ENCODE assay signal across 26 cellular contexts in the genomic region with DNA sequence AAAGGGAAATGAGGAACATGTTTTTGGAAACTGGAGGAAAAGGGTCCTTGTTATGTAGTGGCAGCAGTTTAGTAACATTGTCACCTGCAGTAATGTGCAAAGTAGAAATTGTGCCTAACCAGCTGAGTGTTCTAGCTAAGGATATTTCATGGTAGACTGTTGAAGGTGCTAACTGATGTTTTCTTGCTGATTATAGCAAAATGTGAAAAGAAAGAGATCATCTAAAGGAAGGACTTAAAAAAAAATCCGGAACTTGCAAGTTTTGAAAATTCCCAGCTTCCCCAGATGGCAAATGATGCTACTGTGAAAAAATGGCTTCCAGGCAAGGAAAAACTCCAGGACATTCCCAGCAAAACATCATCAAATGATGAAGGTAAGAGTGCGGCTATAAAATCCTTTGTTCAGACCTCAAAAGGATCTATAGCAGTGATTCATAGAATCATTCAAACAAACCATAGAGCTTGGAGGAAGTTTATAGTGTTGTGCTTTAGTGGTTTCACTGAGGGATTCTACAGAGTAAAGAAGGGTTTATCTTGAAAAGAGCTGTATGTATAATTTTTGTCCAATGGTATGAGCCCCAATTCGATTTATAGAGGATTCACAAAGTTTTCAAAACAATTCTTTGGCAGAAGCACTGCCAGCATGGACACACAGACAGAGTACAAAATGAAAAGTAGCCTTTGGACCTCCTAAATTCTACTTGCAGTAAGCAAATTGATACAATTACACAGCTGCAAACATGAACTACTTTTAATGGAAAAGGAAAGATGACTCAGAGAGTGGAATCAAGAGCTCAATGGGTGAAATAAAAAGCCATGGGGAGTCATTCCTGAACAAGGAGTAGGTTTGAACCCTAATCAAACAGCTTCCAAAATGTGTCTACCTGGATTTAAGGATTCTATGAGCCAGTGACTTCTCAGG.
"Had no signal": no experiment of that assay in that cellular context is flagged by ENCODE, and none has a peak within 500 bp of the region (broad histone marks: within the 10 kb centered on the region; RNA-seq: fewer than 3 reads in every experiment).

No MANE protein-coding gene starts in this region.

- DNase-seq: activated CD4-positive, CD25-positive, alpha-beta regulatory T cell treated with anti-CD3 and anti-CD28 coated beads, Interleukin-2, amount 50 U/mL, for 72 hours; activated CD8-positive, alpha-beta memory T cell treated with anti-CD3 and anti-CD28 coated beads for 24 hours; activated CD8-positive, alpha-beta memory T cell treated with anti-CD3 and anti-CD28 coated beads, Interleukin-2, amount 50 U/mL, for 48 hours; activated effector memory CD4-positive, alpha-beta T cell treated with Interleukin-2 at 50 U/mL for 16 hours; activated naive CD4-positive, alpha-beta T cell treated with anti-CD3 and anti-CD28 coated beads, Interleukin-2, amount 10 ng/mL, durations not matched to agents 7 days and 5 days; activated naive CD8-positive, alpha-beta T cell treated with anti-CD3 and anti-CD28 coated beads, Interleukin-2, amount 50 U/mL, for 24 hours; activated T-cell treated with anti-CD3 and anti-CD28 coated beads, Interleukin-2, amount 50 U/mL, for 48 hours; anterior cingulate cortex; gastrocnemius medialis; heart right ventricle; left cardiac atrium; lower lobe of right lung; midbrain; naive B cell; right cardiac atrium; small intestine; stimulated activated CD4-positive, alpha-beta T cell treated with anti-CD3 and anti-CD28 coated beads, Interleukin-4, amount 100 ng/mL, for 1 hour; T1000 had no signal

- H3K4me3 Mint-ChIP-seq: activated naive CD4-positive, alpha-beta T cell treated with anti-CD3 and anti-CD28 coated beads, Interleukin-2, amount 10 ng/mL, durations not matched to agents 7 days and 5 days; activated naive CD8-positive, alpha-beta T cell treated with anti-CD3 and anti-CD28 coated beads, Interleukin-2, amount 50 U/mL, for 24 hours; central memory CD8-positive, alpha-beta T cell; neural crest cell; stimulated activated effector memory CD8-positive, alpha-beta T cell treated with anti-CD3 and anti-CD28 coated beads, Interleukin-12 subunit alpha, Interleukin-12 subunit beta, amount 100 ng/mL, for 72 hours had no signal

- H3K27ac Mint-ChIP-seq: activated naive CD4-positive, alpha-beta T cell treated with anti-CD3 and anti-CD28 coated beads, Interleukin-2, amount 10 ng/mL, durations not matched to agents 7 days and 5 days; activated naive CD8-positive, alpha-beta T cell treated with anti-CD3 and anti-CD28 coated beads, Interleukin-2, amount 50 U/mL, for 24 hours; naive B cell; stimulated activated effector memory CD8-positive, alpha-beta T cell treated with anti-CD3 and anti-CD28 coated beads, Interleukin-12 subunit alpha, Interleukin-12 subunit beta, amount 100 ng/mL, for 72 hours had no signal

- H3K27ac ChIP-seq: coronary artery, gastrocnemius medialis, heart right ventricle, lower lobe of right lung, prostate gland, thoracic aorta, upper lobe of left lung, VCaP had no signal

- H3K27me3 ChIP-seq: upper lobe of left lung had no signal

- ATAC-seq: activated naive CD8-positive, alpha-beta T cell treated with anti-CD3 and anti-CD28 coated beads, Interleukin-2, amount 50 U/mL, for 24 hours; gastrocnemius medialis; heart right ventricle; left cardiac atrium; lower lobe of right lung; right cardiac atrium; stimulated activated effector memory CD8-positive, alpha-beta T cell treated with anti-CD3 and anti-CD28 coated beads, Interleukin-12 subunit alpha, Interleukin-12 subunit beta, amount 100 ng/mL, for 72 hours had no signal

- H3K4me1 ChIP-seq: prostate gland had no signal

- H3K9me3 ChIP-seq: gastrocnemius medialis, lower lobe of right lung, prostate gland, thoracic aorta, upper lobe of left lung had no signal

- H3K36me3 ChIP-seq: gastrocnemius medialis, heart right ventricle, lower lobe of right lung, prostate gland, thoracic aorta, upper lobe of left lung had no signal

- H3K4me3 ChIP-seq: coronary artery, gastrocnemius medialis, heart right ventricle, lower lobe of right lung, prostate gland, thoracic aorta, upper lobe of left lung had no signal
